ENCODE assay signal across 1 cellular context in the genomic region with DNA sequence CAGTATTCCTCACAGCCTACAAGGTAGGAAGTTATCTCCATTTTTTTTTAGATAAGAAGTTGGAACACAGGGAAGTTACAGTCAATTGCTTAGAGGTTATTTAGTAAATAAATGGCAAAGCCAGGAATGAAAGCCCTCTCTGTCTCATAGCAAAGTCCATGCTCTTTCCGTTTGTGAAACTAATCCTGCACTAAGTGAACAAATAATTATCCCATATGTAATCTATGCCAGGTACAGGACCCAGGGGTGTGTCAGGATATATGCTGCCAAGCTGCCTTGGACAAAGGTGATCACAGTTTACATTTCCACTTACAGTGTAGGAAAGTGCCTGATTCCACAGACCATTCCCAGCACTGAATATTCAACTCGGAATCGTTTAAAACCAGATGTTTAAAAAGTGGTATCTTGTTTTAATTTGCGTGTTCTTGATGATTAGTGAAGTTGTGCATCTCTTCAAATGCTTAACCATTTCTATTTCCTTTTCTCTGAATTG.
TF ChIP-seq lines count a peak whose summit lies in the region.

No MANE protein-coding gene starts in this region.

TF ChIP-seq in HepG2, 621 proteins besides CTCF, POLR2A, EP300 and RAD21 (continued from another document and continues in another):
- TF ChIP-seq, protein P1, sequence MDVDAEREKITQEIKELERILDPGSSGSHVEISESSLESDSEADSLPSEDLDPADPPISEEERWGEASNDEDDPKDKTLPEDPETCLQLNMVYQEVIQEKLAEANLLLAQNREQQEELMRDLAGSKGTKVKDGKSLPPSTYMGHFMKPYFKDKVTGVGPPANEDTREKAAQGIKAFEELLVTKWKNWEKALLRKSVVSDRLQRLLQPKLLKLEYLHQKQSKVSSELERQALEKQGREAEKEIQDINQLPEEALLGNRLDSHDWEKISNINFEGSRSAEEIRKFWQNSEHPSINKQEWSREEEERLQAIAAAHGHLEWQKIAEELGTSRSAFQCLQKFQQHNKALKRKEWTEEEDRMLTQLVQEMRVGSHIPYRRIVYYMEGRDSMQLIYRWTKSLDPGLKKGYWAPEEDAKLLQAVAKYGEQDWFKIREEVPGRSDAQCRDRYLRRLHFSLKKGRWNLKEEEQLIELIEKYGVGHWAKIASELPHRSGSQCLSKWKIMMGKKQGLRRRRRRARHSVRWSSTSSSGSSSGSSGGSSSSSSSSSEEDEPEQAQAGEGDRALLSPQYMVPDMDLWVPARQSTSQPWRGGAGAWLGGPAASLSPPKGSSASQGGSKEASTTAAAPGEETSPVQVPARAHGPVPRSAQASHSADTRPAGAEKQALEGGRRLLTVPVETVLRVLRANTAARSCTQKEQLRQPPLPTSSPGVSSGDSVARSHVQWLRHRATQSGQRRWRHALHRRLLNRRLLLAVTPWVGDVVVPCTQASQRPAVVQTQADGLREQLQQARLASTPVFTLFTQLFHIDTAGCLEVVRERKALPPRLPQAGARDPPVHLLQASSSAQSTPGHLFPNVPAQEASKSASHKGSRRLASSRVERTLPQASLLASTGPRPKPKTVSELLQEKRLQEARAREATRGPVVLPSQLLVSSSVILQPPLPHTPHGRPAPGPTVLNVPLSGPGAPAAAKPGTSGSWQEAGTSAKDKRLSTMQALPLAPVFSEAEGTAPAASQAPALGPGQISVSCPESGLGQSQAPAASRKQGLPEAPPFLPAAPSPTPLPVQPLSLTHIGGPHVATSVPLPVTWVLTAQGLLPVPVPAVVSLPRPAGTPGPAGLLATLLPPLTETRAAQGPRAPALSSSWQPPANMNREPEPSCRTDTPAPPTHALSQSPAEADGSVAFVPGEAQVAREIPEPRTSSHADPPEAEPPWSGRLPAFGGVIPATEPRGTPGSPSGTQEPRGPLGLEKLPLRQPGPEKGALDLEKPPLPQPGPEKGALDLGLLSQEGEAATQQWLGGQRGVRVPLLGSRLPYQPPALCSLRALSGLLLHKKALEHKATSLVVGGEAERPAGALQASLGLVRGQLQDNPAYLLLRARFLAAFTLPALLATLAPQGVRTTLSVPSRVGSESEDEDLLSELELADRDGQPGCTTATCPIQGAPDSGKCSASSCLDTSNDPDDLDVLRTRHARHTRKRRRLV (CRISPR knock-in tag; IDR thresholded peaks at IDR 0.05): no peak
- no peak for TF ChIP-seq HIVEP1 (CRISPR knock-in tag; IDR thresholded peaks at IDR 0.05)
- no peak for TF ChIP-seq MYC (CRISPR knock-in tag; IDR thresholded peaks at IDR 0.05; ENCODE audit: borderline replicate concordance)
- TF ChIP-seq, protein P2, sequence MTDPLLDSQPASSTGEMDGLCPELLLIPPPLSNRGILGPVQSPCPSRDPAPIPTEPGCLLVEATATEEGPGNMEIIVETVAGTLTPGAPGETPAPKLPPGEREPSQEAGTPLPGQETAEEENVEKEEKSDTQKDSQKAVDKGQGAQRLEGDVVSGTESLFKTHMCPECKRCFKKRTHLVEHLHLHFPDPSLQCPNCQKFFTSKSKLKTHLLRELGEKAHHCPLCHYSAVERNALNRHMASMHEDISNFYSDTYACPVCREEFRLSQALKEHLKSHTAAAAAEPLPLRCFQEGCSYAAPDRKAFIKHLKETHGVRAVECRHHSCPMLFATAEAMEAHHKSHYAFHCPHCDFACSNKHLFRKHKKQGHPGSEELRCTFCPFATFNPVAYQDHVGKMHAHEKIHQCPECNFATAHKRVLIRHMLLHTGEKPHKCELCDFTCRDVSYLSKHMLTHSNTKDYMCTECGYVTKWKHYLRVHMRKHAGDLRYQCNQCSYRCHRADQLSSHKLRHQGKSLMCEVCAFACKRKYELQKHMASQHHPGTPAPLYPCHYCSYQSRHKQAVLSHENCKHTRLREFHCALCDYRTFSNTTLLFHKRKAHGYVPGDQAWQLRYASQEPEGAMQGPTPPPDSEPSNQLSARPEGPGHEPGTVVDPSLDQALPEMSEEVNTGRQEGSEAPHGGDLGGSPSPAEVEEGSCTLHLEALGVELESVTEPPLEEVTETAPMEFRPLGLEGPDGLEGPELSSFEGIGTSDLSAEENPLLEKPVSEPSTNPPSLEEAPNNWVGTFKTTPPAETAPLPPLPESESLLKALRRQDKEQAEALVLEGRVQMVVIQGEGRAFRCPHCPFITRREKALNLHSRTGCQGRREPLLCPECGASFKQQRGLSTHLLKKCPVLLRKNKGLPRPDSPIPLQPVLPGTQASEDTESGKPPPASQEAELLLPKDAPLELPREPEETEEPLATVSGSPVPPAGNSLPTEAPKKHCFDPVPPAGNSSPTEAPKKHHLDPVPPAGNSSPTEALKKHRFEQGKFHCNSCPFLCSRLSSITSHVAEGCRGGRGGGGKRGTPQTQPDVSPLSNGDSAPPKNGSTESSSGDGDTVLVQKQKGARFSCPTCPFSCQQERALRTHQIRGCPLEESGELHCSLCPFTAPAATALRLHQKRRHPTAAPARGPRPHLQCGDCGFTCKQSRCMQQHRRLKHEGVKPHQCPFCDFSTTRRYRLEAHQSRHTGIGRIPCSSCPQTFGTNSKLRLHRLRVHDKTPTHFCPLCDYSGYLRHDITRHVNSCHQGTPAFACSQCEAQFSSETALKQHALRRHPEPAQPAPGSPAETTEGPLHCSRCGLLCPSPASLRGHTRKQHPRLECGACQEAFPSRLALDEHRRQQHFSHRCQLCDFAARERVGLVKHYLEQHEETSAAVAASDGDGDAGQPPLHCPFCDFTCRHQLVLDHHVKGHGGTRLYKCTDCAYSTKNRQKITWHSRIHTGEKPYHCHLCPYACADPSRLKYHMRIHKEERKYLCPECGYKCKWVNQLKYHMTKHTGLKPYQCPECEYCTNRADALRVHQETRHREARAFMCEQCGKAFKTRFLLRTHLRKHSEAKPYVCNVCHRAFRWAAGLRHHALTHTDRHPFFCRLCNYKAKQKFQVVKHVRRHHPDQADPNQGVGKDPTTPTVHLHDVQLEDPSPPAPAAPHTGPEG (CRISPR knock-in tag; IDR thresholded peaks at IDR 0.05): no peak
- TF ChIP-seq SALL2 (CRISPR knock-in tag; IDR thresholded peaks at IDR 0.05): no peak
- TF ChIP-seq, protein P3, sequence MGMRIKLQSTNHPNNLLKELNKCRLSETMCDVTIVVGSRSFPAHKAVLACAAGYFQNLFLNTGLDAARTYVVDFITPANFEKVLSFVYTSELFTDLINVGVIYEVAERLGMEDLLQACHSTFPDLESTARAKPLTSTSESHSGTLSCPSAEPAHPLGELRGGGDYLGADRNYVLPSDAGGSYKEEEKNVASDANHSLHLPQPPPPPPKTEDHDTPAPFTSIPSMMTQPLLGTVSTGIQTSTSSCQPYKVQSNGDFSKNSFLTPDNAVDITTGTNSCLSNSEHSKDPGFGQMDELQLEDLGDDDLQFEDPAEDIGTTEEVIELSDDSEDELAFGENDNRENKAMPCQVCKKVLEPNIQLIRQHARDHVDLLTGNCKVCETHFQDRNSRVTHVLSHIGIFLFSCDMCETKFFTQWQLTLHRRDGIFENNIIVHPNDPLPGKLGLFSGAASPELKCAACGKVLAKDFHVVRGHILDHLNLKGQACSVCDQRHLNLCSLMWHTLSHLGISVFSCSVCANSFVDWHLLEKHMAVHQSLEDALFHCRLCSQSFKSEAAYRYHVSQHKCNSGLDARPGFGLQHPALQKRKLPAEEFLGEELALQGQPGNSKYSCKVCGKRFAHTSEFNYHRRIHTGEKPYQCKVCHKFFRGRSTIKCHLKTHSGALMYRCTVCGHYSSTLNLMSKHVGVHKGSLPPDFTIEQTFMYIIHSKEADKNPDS (CRISPR knock-in tag; IDR thresholded peaks at IDR 0.05): no peak
- no peak for TF ChIP-seq BORCS8-MEF2B (CRISPR knock-in tag; IDR thresholded peaks at IDR 0.05)
- no peak for TF ChIP-seq TBX3 (IDR thresholded peaks at IDR 0.05; ENCODE audit: borderline replicate concordance)
- TF ChIP-seq ZNF607 (CRISPR knock-in tag; IDR thresholded peaks at IDR 0.05; ENCODE audit: borderline replicate concordance): no peak
- TF ChIP-seq KAT7 (CRISPR knock-in tag; IDR thresholded peaks at IDR 0.05; ENCODE audit: borderline replicate concordance): no peak
- TF ChIP-seq YY1 (IDR thresholded peaks at IDR 0.05; ENCODE audit: insufficient read depth, insufficient replicate concordance, low read depth, low read length): peak; percentile 15
- TF ChIP-seq, protein P4, sequence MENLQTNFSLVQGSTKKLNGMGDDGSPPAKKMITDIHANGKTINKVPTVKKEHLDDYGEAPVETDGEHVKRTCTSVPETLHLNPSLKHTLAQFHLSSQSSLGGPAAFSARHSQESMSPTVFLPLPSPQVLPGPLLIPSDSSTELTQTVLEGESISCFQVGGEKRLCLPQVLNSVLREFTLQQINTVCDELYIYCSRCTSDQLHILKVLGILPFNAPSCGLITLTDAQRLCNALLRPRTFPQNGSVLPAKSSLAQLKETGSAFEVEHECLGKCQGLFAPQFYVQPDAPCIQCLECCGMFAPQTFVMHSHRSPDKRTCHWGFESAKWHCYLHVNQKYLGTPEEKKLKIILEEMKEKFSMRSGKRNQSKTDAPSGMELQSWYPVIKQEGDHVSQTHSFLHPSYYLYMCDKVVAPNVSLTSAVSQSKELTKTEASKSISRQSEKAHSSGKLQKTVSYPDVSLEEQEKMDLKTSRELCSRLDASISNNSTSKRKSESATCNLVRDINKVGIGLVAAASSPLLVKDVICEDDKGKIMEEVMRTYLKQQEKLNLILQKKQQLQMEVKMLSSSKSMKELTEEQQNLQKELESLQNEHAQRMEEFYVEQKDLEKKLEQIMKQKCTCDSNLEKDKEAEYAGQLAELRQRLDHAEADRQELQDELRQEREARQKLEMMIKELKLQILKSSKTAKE (CRISPR knock-in tag; IDR thresholded peaks at IDR 0.05; ENCODE audit: borderline replicate concordance): no peak
- TF ChIP-seq, protein P5, sequence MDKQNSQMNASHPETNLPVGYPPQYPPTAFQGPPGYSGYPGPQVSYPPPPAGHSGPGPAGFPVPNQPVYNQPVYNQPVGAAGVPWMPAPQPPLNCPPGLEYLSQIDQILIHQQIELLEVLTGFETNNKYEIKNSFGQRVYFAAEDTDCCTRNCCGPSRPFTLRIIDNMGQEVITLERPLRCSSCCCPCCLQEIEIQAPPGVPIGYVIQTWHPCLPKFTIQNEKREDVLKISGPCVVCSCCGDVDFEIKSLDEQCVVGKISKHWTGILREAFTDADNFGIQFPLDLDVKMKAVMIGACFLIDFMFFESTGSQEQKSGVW (CRISPR knock-in tag; IDR thresholded peaks at IDR 0.05; ENCODE audit: borderline replicate concordance): no peak
- TF ChIP-seq, protein P6, sequence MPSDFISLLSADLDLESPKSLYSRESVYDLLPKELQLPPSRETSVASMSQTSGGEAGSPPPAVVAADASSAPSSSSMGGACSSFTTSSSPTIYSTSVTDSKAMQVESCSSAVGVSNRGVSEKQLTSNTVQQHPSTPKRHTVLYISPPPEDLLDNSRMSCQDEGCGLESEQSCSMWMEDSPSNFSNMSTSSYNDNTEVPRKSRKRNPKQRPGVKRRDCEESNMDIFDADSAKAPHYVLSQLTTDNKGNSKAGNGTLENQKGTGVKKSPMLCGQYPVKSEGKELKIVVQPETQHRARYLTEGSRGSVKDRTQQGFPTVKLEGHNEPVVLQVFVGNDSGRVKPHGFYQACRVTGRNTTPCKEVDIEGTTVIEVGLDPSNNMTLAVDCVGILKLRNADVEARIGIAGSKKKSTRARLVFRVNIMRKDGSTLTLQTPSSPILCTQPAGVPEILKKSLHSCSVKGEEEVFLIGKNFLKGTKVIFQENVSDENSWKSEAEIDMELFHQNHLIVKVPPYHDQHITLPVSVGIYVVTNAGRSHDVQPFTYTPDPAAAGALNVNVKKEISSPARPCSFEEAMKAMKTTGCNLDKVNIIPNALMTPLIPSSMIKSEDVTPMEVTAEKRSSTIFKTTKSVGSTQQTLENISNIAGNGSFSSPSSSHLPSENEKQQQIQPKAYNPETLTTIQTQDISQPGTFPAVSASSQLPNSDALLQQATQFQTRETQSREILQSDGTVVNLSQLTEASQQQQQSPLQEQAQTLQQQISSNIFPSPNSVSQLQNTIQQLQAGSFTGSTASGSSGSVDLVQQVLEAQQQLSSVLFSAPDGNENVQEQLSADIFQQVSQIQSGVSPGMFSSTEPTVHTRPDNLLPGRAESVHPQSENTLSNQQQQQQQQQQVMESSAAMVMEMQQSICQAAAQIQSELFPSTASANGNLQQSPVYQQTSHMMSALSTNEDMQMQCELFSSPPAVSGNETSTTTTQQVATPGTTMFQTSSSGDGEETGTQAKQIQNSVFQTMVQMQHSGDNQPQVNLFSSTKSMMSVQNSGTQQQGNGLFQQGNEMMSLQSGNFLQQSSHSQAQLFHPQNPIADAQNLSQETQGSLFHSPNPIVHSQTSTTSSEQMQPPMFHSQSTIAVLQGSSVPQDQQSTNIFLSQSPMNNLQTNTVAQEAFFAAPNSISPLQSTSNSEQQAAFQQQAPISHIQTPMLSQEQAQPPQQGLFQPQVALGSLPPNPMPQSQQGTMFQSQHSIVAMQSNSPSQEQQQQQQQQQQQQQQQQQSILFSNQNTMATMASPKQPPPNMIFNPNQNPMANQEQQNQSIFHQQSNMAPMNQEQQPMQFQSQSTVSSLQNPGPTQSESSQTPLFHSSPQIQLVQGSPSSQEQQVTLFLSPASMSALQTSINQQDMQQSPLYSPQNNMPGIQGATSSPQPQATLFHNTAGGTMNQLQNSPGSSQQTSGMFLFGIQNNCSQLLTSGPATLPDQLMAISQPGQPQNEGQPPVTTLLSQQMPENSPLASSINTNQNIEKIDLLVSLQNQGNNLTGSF (CRISPR knock-in tag; IDR thresholded peaks at IDR 0.05): no peak
- no peak for TF ChIP-seq ADNP (CRISPR knock-in tag; IDR thresholded peaks at IDR 0.05)
- no peak for TF ChIP-seq ZNF616 (CRISPR knock-in tag; IDR thresholded peaks at IDR 0.05; ENCODE audit: low read depth)
- no peak for TF ChIP-seq ZFAT (CRISPR knock-in tag; conservative IDR thresholded peaks at IDR 0.05)
- TF ChIP-seq, protein P7, sequence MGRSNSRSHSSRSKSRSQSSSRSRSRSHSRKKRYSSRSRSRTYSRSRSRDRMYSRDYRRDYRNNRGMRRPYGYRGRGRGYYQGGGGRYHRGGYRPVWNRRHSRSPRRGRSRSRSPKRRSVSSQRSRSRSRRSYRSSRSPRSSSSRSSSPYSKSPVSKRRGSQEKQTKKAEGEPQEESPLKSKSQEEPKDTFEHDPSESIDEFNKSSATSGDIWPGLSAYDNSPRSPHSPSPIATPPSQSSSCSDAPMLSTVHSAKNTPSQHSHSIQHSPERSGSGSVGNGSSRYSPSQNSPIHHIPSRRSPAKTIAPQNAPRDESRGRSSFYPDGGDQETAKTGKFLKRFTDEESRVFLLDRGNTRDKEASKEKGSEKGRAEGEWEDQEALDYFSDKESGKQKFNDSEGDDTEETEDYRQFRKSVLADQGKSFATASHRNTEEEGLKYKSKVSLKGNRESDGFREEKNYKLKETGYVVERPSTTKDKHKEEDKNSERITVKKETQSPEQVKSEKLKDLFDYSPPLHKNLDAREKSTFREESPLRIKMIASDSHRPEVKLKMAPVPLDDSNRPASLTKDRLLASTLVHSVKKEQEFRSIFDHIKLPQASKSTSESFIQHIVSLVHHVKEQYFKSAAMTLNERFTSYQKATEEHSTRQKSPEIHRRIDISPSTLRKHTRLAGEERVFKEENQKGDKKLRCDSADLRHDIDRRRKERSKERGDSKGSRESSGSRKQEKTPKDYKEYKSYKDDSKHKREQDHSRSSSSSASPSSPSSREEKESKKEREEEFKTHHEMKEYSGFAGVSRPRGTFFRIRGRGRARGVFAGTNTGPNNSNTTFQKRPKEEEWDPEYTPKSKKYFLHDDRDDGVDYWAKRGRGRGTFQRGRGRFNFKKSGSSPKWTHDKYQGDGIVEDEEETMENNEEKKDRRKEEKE (IDR thresholded peaks at IDR 0.05): no peak
- no peak for TF ChIP-seq ZNF724P (CRISPR knock-in tag; IDR thresholded peaks at IDR 0.05; ENCODE audit: borderline replicate concordance)
- TF ChIP-seq ZNF530 (CRISPR knock-in tag; IDR thresholded peaks at IDR 0.05; ENCODE audit: low read depth): no peak
